ENCODE assay signal across 8 cellular contexts in genomic region chr20:33993800-33994623, GRCh38. TPM values are rescaled to one million over a fixed set of nuclear protein-coding genes. Genes with fewer than 3 reads are reported as not detected.
DNase-seq lines count a peak whose midpoint lies in the region; ATAC-seq and TF ChIP-seq lines count a peak whose summit lies in the region.

TSS of gene RALY (plus strand) at chr20:33993911. CDS start at chr20:34072075, 78,164 bp downstream.

- ATAC-seq in HG02763 (IDR thresholded peaks at IDR 0.05; ENCODE audit: unreplicated experiment), result peak; percentile 42

- no peak for TF ChIP-seq CTCF in GM13976 (IDR thresholded peaks at IDR 0.05; ENCODE audit: borderline replicate concordance, control extremely low read depth, extremely low read depth, insufficient read depth, missing control alignments)
- TF ChIP-seq CTCF in retinal pigment epithelial cell (conservative IDR thresholded peaks at IDR 0.05; ENCODE audit: low read depth, low read length), result no peak

- in situ Hi-C loops in GM13976 (cut with MboI; ENCODE audit: low sequenced_read_pairs, unreplicated experiment), result no loop called here

- intact Hi-C loops in T-helper 2 cell treated with Interferon-gamma antibody and Interleukin-4, amounts not matched to agents 100 ng/mL and 5 ng/mL, for 36 hours (cut with micrococcal nuclease), result loop anchor here (1.0 to 5.0 kb wide), 12 partner anchors 118 to 1548 kb away; partner anchors contain the start of genes ACTL10, AHCY, CDK5RAP1 and CHMP4B

- H3K4me3 ChIP-seq in retinal pigment epithelial cell (ENCODE audit: low read length), result peak within 1 kb of the TSS; percentile 91

- DNase-seq in GM13976 (ENCODE audit: low spot score) (peak; percentile 88), NCI-H1436 treated with DMSO at 0.1 percent for 48 hours (lab: John Stamatoyannopoulos, UW) (peak; percentile 4), anterior cingulate cortex (lab: John Stamatoyannopoulos, UW) (peak in 56 of 58 donors; percentile 17 to 91 (median 62)), hepatic stellate cell (ENCODE audit: low spot score) (peak; percentile 75), retinal pigment epithelial cell (ENCODE audit: low read depth) (no peak), NCI-H187 treated with DMSO at 0.1 percent for 48 hours (lab: John Stamatoyannopoulos, UW) (no peak)

RNA-seq across cellular contexts. Expression of gene RALY, which starts in this region (rescaled TPM):
- total RNA-seq in T-helper 2 cell treated with Interferon-gamma antibody and Interleukin-4, amounts not matched to agents 100 ng/mL and 5 ng/mL, for 36 hours, result 190 and 193 TPM in 2 replicates

Comparison
In these comparisons a context has a peak if more than half of its experiments do, and no peak if none do; other contexts are left out.
1. DNase-seq: peak in GM13976 (single experiment), NCI-H1436 treated with DMSO at 0.1 percent for 48 hours (single experiment), anterior cingulate cortex (56 of 58) and hepatic stellate cell (single experiment); none in retinal pigment epithelial cell (single experiment) and NCI-H187 treated with DMSO at 0.1 percent for 48 hours (single experiment).